Comparison of ENCODE assay signal across 19 cellular contexts in genomic region chr7:148390381-148390780, GRCh38.
A peak's percentile ranks its signal among the peaks of the same experiment; 100 is the strongest.
DNase-seq lines count a peak whose midpoint lies in the region; ATAC-seq and TF ChIP-seq lines count a peak whose summit lies in the region.
"Had no signal": no experiment of that assay in that cellular context is flagged by ENCODE, and none has a peak within 500 bp of the region (broad histone marks: within the 10 kb centered on the region; RNA-seq: fewer than 3 reads in every experiment).

No MANE protein-coding gene starts in this region.

- 0 out of 2 replicates have a peak overlapping the region, but pooled peaks have one; percentile 41 for H3K27ac ChIP-seq in GM23338 (ENCODE audit: low read depth)
- H3K27ac ChIP-seq: BLaER1, GM23248 had no signal

- H3K9me3 Mint-ChIP-seq in GM23338 (peaks cover 30% of the 10 kb centered on the region), memory B cell (no peaks in the 10 kb centered on the region)
- H3K9me3 Mint-ChIP-seq: CD4-positive, alpha-beta T cell; CD8-positive, alpha-beta memory T cell had no signal

- no peak for DNase-seq in GM23338 (ENCODE audit: low spot score)
- no peak for DNase-seq in memory B cell (ENCODE audit: low spot score in 2 of 2)
- DNase-seq in superior temporal gyrus (ENCODE audit: extremely low spot score) = peak; percentile 8
- DNase-seq in ureter (ENCODE audit: low spot score) = no peak
- DNase-seq: CD4-positive, alpha-beta T cell; CD8-positive, alpha-beta memory T cell; DMS 273 treated with DMSO at 0.1 percent for 48 hours; DMS79; EL; GDM1; GM23248; H9 had no signal

- ATAC-seq in GM23338 (no peak), memory B cell (ENCODE audit: low read depth) (no peak), HG02840 (IDR thresholded peaks at IDR 0.05; ENCODE audit: low FRiP score, unreplicated experiment) (no peak), HG03460 (IDR thresholded peaks at IDR 0.05; ENCODE audit: unreplicated experiment) (no peak)
- ATAC-seq: GM12878, HCT116 had no signal

- H3K79me2 ChIP-seq in GM23338 (replicated peaks; ENCODE audit: insufficient read depth) = peaks cover 23% of the 10 kb centered on the region

- no peaks in the 10 kb centered on the region for H4K20me1 ChIP-seq in GM23338 (replicated peaks; ENCODE audit: insufficient read depth)
- H4K20me1 ChIP-seq: BLaER1 had no signal

- H3K36me3 Mint-ChIP-seq in GM23338 (ENCODE audit: low read depth) (peaks cover 50% of the 10 kb centered on the region), memory B cell (peaks cover 27% of the 10 kb centered on the region)
- H3K36me3 Mint-ChIP-seq: CD14-positive monocyte; CD8-positive, alpha-beta memory T cell had no signal

- no peak overlapping the region for H2AFZ ChIP-seq in GM23338
- H2AFZ ChIP-seq: GM23248 had no signal

- H3F3A ChIP-seq in GM23338 (replicated peaks; ENCODE audit: low read depth) = no peaks in the 10 kb centered on the region; the same call in 1 of the 2 replicates

- peaks cover 12% of the 10 kb centered on the region for H3K36me3 ChIP-seq in GM23338 (ENCODE audit: insufficient read depth)
- H3K36me3 ChIP-seq: BLaER1 had no signal

- no peak overlapping the region for H3K4me2 ChIP-seq in GM23338
- H3K4me2 ChIP-seq: BLaER1 had no signal

- H3K4me1 ChIP-seq in GM23338 (ENCODE audit: insufficient read depth) = peaks cover 38% of the 10 kb centered on the region
- H3K4me1 ChIP-seq: BLaER1 had no signal

- H3K27ac Mint-ChIP-seq in GM23338 (no peak overlapping the region), memory B cell (peak overlapping the region; percentile 38)
- H3K27ac Mint-ChIP-seq: B cell; CD14-positive monocyte; CD4-positive, alpha-beta T cell; CD8-positive, alpha-beta memory T cell had no signal

- no peak overlapping the region for H3K4me3 Mint-ChIP-seq in GM23338
- H3K4me3 Mint-ChIP-seq in memory B cell = no peak overlapping the region
- H3K4me3 Mint-ChIP-seq: B cell; CD14-positive monocyte; CD4-positive, alpha-beta T cell; CD8-positive, alpha-beta memory T cell; H9 had no signal

- H3K4me3 ChIP-seq in GM23338 = no peak overlapping the region
- H3K4me3 ChIP-seq: BLaER1, GM12878, GM23248 had no signal

- H3K4me1 Mint-ChIP-seq in GM23338 (peaks cover 45% of the 10 kb centered on the region), memory B cell (peaks cover 15% of the 10 kb centered on the region)
- H3K4me1 Mint-ChIP-seq: CD14-positive monocyte; CD8-positive, alpha-beta memory T cell had no signal

- 0 out of 2 replicates have a peak, but pooled peaks cover 3% of the 10 kb centered on the region for H3K9me2 ChIP-seq in GM23338 (ENCODE audit: insufficient read depth)

- no peaks in the 10 kb centered on the region for H3K27me3 ChIP-seq in GM23338 (ENCODE audit: insufficient read depth)
- H3K27me3 ChIP-seq: BLaER1 had no signal

- H3K27me3 Mint-ChIP-seq in GM23338 (ENCODE audit: insufficient read depth, low read depth, poor library complexity) (peaks cover 7% of the 10 kb centered on the region), memory B cell (no peaks in the 10 kb centered on the region)
- H3K27me3 Mint-ChIP-seq: B cell had no signal

- no peak for TF ChIP-seq CTCF in GM23338 (conservative IDR thresholded peaks at IDR 0.05; ENCODE audit: low read depth in 2 of 2)

TF ChIP-seq in GM23338, 12 proteins besides CTCF, POLR2A, EP300 and RAD21:
- TF ChIP-seq POLR2AphosphoS5 (IDR thresholded peaks at IDR 0.05; ENCODE audit: low read depth) = no peak
